25 cellular contexts compared by ENCODE assay signal in the genomic region with DNA sequence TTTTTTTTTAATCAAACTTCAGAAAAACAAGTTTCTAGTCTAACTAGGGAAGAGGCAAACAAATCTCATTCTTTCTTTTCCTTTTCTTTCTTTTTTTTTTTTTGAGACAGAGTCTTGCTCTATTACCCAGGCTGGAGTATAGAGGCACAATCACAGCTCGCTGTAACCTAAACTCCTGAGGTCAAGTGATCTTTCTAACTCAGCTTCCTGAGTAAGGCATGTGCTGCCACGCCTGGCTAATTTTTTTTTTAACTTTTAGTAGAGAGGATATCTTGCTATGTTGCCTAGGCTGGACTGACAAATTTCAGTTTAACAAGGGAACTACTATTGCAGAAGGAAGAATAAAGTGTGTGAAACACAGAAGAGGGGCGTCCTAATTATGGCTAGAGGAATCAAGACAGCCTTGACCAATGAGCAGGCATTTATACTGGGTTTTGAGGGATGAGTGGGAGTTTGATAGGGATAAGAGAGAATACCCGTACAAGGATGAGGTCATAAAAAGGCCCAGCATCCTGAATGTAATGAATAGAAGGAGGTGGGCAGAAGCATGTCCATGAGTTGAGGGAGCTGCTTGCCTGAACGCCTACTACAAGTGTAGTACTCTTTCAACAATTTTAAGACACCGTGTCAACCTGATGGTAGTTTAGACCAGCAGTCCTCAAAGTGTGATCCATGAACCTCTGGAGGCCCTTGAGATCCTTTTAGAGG. TPM values are rescaled to one million over a fixed set of nuclear protein-coding genes. Genes with fewer than 3 reads are reported as not detected.
DNase-seq lines count a peak whose midpoint lies in the region; ATAC-seq and TF ChIP-seq lines count a peak whose summit lies in the region.
"Had no signal": no experiment of that assay in that cellular context is flagged by ENCODE, and none has a peak within 500 bp of the region (broad histone marks: within the 10 kb centered on the region; RNA-seq: fewer than 3 reads in every experiment).

No MANE protein-coding gene starts in this region.

- H3K4me2 ChIP-seq in BLaER1 treated with 17β-estradiol and CSF1 and Interleukin-3, amounts not matched to agents 10 nM and 100 nM, result peak overlapping the region in 10 of 11 experiments; percentile 2 to 53 (median 31); a peak in 14 of 22 replicates
- H3K4me2 ChIP-seq in OCI-LY3 (ENCODE audit: low read length), result peak overlapping the region; percentile 7; the same call in 1 of the 2 replicates
- H3K4me2 ChIP-seq: A549 had no signal

- peak; percentile 69 for ATAC-seq in GM19438 (IDR thresholded peaks at IDR 0.05; ENCODE audit: low read depth, unreplicated experiment)
- peak; percentile 70 for ATAC-seq in memory B cell (ENCODE audit: low read depth)
- ATAC-seq: A549; activated T-cell treated with anti-CD3 and anti-CD28 coated beads, Interleukin-2, amount 50 U/mL, for 72 hours; left ventricle myocardium superior; naive thymus-derived CD4-positive, alpha-beta T cell; Panc1 had no signal

- H3K4me3 ChIP-seq in BLaER1 treated with 17β-estradiol and CSF1 and Interleukin-3, amounts not matched to agents 10 nM and 100 nM, result no peak overlapping the region
- H3K4me3 ChIP-seq in OCI-LY3 (ENCODE audit: low read length), result no peak overlapping the region
- H3K4me3 ChIP-seq: A549, dorsolateral prefrontal cortex, upper lobe of left lung had no signal

- no peak overlapping the region for H3K27ac ChIP-seq in BLaER1 treated with 17β-estradiol and CSF1 and Interleukin-3, amounts not matched to agents 10 nM and 100 nM
- H3K27ac ChIP-seq in OCI-LY3 (ENCODE audit: low read length), result no peak overlapping the region
- H3K27ac ChIP-seq: A549, upper lobe of left lung had no signal

- H3K27me3 Mint-ChIP-seq in memory B cell, result no peaks in the 10 kb centered on the region

- H3K4me1 ChIP-seq in BLaER1 treated with 17β-estradiol and CSF1 and Interleukin-3, amounts not matched to agents 10 nM and 100 nM, result peaks cover 9 to 18% (median 12%) of the 10 kb centered on the region in 10 experiments; a peak in 18 of 20 replicates
- peaks cover 29% of the 10 kb centered on the region for H3K4me1 ChIP-seq in OCI-LY3 (ENCODE audit: low read length)
- H3K4me1 ChIP-seq: A549, upper lobe of left lung had no signal

- peaks cover 22% of the 10 kb centered on the region for H3K4me1 Mint-ChIP-seq in memory B cell
- H3K4me1 Mint-ChIP-seq: brain; CD8-positive, alpha-beta memory T cell had no signal

- H3K36me3 ChIP-seq in BLaER1 treated with 17β-estradiol and CSF1 and Interleukin-3, amounts not matched to agents 10 nM and 100 nM, result no peaks in the 10 kb centered on the region
- H3K36me3 ChIP-seq in OCI-LY3 (replicated peaks; ENCODE audit: low read depth, low read length), result no peaks in the 10 kb centered on the region
- H3K36me3 ChIP-seq: upper lobe of left lung had no signal

- H2AFZ ChIP-seq in OCI-LY3 (ENCODE audit: low read depth, low read length), result peak overlapping the region; percentile 8; the same call in 1 of the 2 replicates

- no peaks in the 10 kb centered on the region for H3K9me3 ChIP-seq in BLaER1 treated with 17β-estradiol and CSF1 and Interleukin-3, amounts not matched to agents 10 nM and 100 nM (replicated peaks in 1 of 11)
- H3K9me3 ChIP-seq in OCI-LY3 (ENCODE audit: insufficient read depth, low read length), result no peaks in the 10 kb centered on the region
- H3K9me3 ChIP-seq: A549, upper lobe of left lung had no signal

- DNase-seq in memory B cell (ENCODE audit: low spot score in 2 of 2) (no peak), NCI-H226 (no peak), COLO668 (lab: John Stamatoyannopoulos, UW; ENCODE audit: unreplicated experiment) (no peak), occipital lobe (lab: John Stamatoyannopoulos, UW) (no peak), NCI-H1417 (lab: John Stamatoyannopoulos, UW) (no peak)
- DNase-seq: activated naive CD4-positive, alpha-beta T cell treated with anti-CD3 and anti-CD28 coated beads, Interleukin-2, amount 10 ng/mL, durations not matched to agents 7 days and 5 days; activated T-cell treated with anti-CD3 and anti-CD28 coated beads, Interleukin-2, amount 50 U/mL, for 72 hours; AML-193; CD8-positive, alpha-beta memory T cell; DMS153; dorsolateral prefrontal cortex; left ventricle myocardium superior; naive thymus-derived CD4-positive, alpha-beta T cell; NCI-H1436; NCI-H2107; NCI-H524; SW 1271; T1000; upper lobe of left lung had no signal

- peak overlapping the region; percentile 1 for H3K4me3 Mint-ChIP-seq in memory B cell
- H3K4me3 Mint-ChIP-seq: activated naive CD4-positive, alpha-beta T cell treated with anti-CD3 and anti-CD28 coated beads, Interleukin-2, amount 10 ng/mL, durations not matched to agents 7 days and 5 days; activated T-cell treated with anti-CD3 and anti-CD28 coated beads, Interleukin-2, amount 50 U/mL, for 72 hours; CD8-positive, alpha-beta memory T cell; naive thymus-derived CD4-positive, alpha-beta T cell had no signal

- H3K36me3 Mint-ChIP-seq in memory B cell, result no peaks in the 10 kb centered on the region
- H3K36me3 Mint-ChIP-seq: activated naive CD4-positive, alpha-beta T cell treated with anti-CD3 and anti-CD28 coated beads, Interleukin-2, amount 10 ng/mL, durations not matched to agents 7 days and 5 days; brain; CD8-positive, alpha-beta memory T cell; naive thymus-derived CD4-positive, alpha-beta T cell had no signal

- peak overlapping the region; percentile 41 for H3K27ac Mint-ChIP-seq in memory B cell
- H3K27ac Mint-ChIP-seq: activated naive CD4-positive, alpha-beta T cell treated with anti-CD3 and anti-CD28 coated beads, Interleukin-2, amount 10 ng/mL, durations not matched to agents 7 days and 5 days; activated T-cell treated with anti-CD3 and anti-CD28 coated beads, Interleukin-2, amount 50 U/mL, for 72 hours; brain; CD8-positive, alpha-beta memory T cell had no signal

- no peaks in the 10 kb centered on the region for H3K27me3 ChIP-seq in BLaER1 treated with 17β-estradiol and CSF1 and Interleukin-3, amounts not matched to agents 10 nM and 100 nM
- peaks cover 4% of the 10 kb centered on the region for H3K27me3 ChIP-seq in OCI-LY3 (ENCODE audit: low read depth, low read length)
- H3K27me3 ChIP-seq: dorsolateral prefrontal cortex, upper lobe of left lung had no signal

- H3K79me2 ChIP-seq in OCI-LY3 (ENCODE audit: low read length), result no peaks in the 10 kb centered on the region

- TF ChIP-seq CTCF in OCI-LY3 (IDR thresholded peaks at IDR 0.05; ENCODE audit: low read depth, low read length), result peak; percentile 17; the same call in 1 of the 2 replicates

- no peak overlapping the region for H3K9ac ChIP-seq in BLaER1 treated with 17β-estradiol and CSF1 and Interleukin-3, amounts not matched to agents 10 nM and 100 nM
- no peak overlapping the region for H3K9ac ChIP-seq in OCI-LY3 (ENCODE audit: low read length)

- no peaks in the 10 kb centered on the region for H4K20me1 ChIP-seq in BLaER1 treated with 17β-estradiol and CSF1 and Interleukin-3, amounts not matched to agents 10 nM and 100 nM
- H4K20me1 ChIP-seq in OCI-LY3 (ENCODE audit: insufficient read depth, low read length), result no peaks in the 10 kb centered on the region

- H3K9me3 Mint-ChIP-seq in memory B cell, result no peaks in the 10 kb centered on the region
- H3K9me3 Mint-ChIP-seq: activated naive CD4-positive, alpha-beta T cell treated with anti-CD3 and anti-CD28 coated beads, Interleukin-2, amount 10 ng/mL, durations not matched to agents 7 days and 5 days; activated T-cell treated with anti-CD3 and anti-CD28 coated beads, Interleukin-2, amount 50 U/mL, for 72 hours; CD8-positive, alpha-beta memory T cell; naive thymus-derived CD4-positive, alpha-beta T cell had no signal

RNA-seq across cellular contexts. Expression of a gene that starts 6.7 kb away (rescaled TPM):
- total RNA-seq in occipital lobe, result 135 TPM
